9 cellular contexts compared by ENCODE assay signal in genomic region chr5:149646564-149646963, GRCh38.
A peak's percentile ranks its signal among the peaks of the same experiment; 100 is the strongest.
DNase-seq lines count a peak whose midpoint lies in the region; ATAC-seq and TF ChIP-seq lines count a peak whose summit lies in the region.
"Had no signal": no experiment of that assay in that cellular context is flagged by ENCODE, and none has a peak within 500 bp of the region (broad histone marks: within the 10 kb centered on the region; RNA-seq: fewer than 3 reads in every experiment).

No MANE protein-coding gene starts in this region.

- TF ChIP-seq POLR2A in uterus (IDR thresholded peaks at IDR 0.05), result no peak

- H3K27me3 ChIP-seq in left ventricle myocardium inferior (ENCODE audit: low read depth) (no peaks in the 10 kb centered on the region), uterus (no peaks in the 10 kb centered on the region)

- no peak for TF ChIP-seq CTCF in left ventricle myocardium inferior (IDR thresholded peaks at IDR 0.05; ENCODE audit: borderline replicate concordance)
- TF ChIP-seq CTCF in choroid plexus epithelial cell (conservative IDR thresholded peaks at IDR 0.05; ENCODE audit: low read depth, low read length), result no peak
- no peak for TF ChIP-seq CTCF in uterus (IDR thresholded peaks at IDR 0.05)

- peaks cover 5% of the 10 kb centered on the region for H3K4me1 ChIP-seq in left ventricle myocardium inferior
- no peaks in the 10 kb centered on the region for H3K4me1 ChIP-seq in uterus

- DNase-seq in left cardiac atrium (no peak), left ventricle myocardium inferior (no peak), RPMI8226 (peak; percentile 54), choroid plexus epithelial cell (ENCODE audit: low read depth) (peak; percentile 29), hepatic stellate cell (ENCODE audit: low spot score) (no peak), uterus (no peak)
- DNase-seq in stimulated activated effector memory CD8-positive, alpha-beta T cell treated with anti-CD3 and anti-CD28 coated beads, Interleukin-12 subunit alpha, Interleukin-12 subunit beta, amount 100 ng/mL, for 72 hours (ENCODE audit: low spot score in 2 of 2), result no peak
- DNase-seq: activated CD4-positive, CD25-positive, alpha-beta regulatory T cell treated with anti-CD3 and anti-CD28 coated beads, Interleukin-2, amount 50 U/mL, for 72 hours had no signal

- H3K27ac ChIP-seq in left ventricle myocardium inferior (replicated peaks), result no peak overlapping the region
- H3K27ac ChIP-seq in uterus, result no peak overlapping the region

- H3K9me3 Mint-ChIP-seq in stimulated activated effector memory CD8-positive, alpha-beta T cell treated with anti-CD3 and anti-CD28 coated beads, Interleukin-12 subunit alpha, Interleukin-12 subunit beta, amount 100 ng/mL, for 72 hours, result no peaks in the 10 kb centered on the region

- ATAC-seq in left cardiac atrium (peak; percentile 54 to 69), HG02588 (IDR thresholded peaks at IDR 0.05; ENCODE audit: unreplicated experiment) (no peak)
- peak; percentile 33 for ATAC-seq in stimulated activated effector memory CD8-positive, alpha-beta T cell treated with anti-CD3 and anti-CD28 coated beads, Interleukin-12 subunit alpha, Interleukin-12 subunit beta, amount 100 ng/mL, for 72 hours

- H3K9me3 ChIP-seq in left ventricle myocardium inferior (replicated peaks), result no peaks in the 10 kb centered on the region
- no peaks in the 10 kb centered on the region for H3K9me3 ChIP-seq in uterus

- intact Hi-C loops in left cardiac atrium (cut with DNase I), result no loop called here
- intact Hi-C loops in left ventricle myocardium inferior (cut with micrococcal nuclease), result no loop called here
- intact Hi-C loops in uterus (cut with DNase I; ENCODE audit: low total_unique reads), result no loop called here

- no peak overlapping the region for H3K27ac Mint-ChIP-seq in stimulated activated effector memory CD8-positive, alpha-beta T cell treated with anti-CD3 and anti-CD28 coated beads, Interleukin-12 subunit alpha, Interleukin-12 subunit beta, amount 100 ng/mL, for 72 hours

- H3K36me3 ChIP-seq in left ventricle myocardium inferior (no peaks in the 10 kb centered on the region), uterus (no peaks in the 10 kb centered on the region)

- H3K4me3 ChIP-seq in left ventricle myocardium inferior, result no peak overlapping the region
- no peak overlapping the region for H3K4me3 ChIP-seq in choroid plexus epithelial cell (ENCODE audit: low read depth, low read length)
- no peak overlapping the region for H3K4me3 ChIP-seq in uterus

- H3K4me1 Mint-ChIP-seq in stimulated activated effector memory CD8-positive, alpha-beta T cell treated with anti-CD3 and anti-CD28 coated beads, Interleukin-12 subunit alpha, Interleukin-12 subunit beta, amount 100 ng/mL, for 72 hours, result peaks cover 5% of the 10 kb centered on the region

- no peak overlapping the region for H3K4me3 Mint-ChIP-seq in stimulated activated effector memory CD8-positive, alpha-beta T cell treated with anti-CD3 and anti-CD28 coated beads, Interleukin-12 subunit alpha, Interleukin-12 subunit beta, amount 100 ng/mL, for 72 hours

- no peaks in the 10 kb centered on the region for H3K36me3 Mint-ChIP-seq in stimulated activated effector memory CD8-positive, alpha-beta T cell treated with anti-CD3 and anti-CD28 coated beads, Interleukin-12 subunit alpha, Interleukin-12 subunit beta, amount 100 ng/mL, for 72 hours

Comparison
In these comparisons a context has a peak if more than half of its experiments do, and no peak if none do; other contexts are left out.
1. DNase-seq: peak in RPMI8226 (single experiment) and choroid plexus epithelial cell (single experiment); none in left cardiac atrium (single experiment), left ventricle myocardium inferior (single experiment), stimulated activated effector memory CD8-positive, alpha-beta T cell treated with anti-CD3 and anti-CD28 coated beads, Interleukin-12 subunit alpha, Interleukin-12 subunit beta, amount 100 ng/mL, for 72 hours (0 of 2), hepatic stellate cell (single experiment) and uterus (0 of 2).